In genomic region chrX:40933132-40934078, GRCh38 we compare ENCODE assay signal across 8 cellular contexts.
DNase-seq lines count a peak whose midpoint lies in the region; ATAC-seq and TF ChIP-seq lines count a peak whose summit lies in the region.

No MANE protein-coding gene starts in this region.

- no peaks in the 10 kb centered on the region for H3K36me3 ChIP-seq in sigmoid colon

- intact Hi-C loops in sigmoid colon (cut with DNase I): loop anchor here (2.0 kb wide), 1 partner anchor 151 kb away; the partner anchor contains the start of gene USP9X

- no peak for TF ChIP-seq CTCF in NB4 (IDR thresholded peaks at IDR 0.05; ENCODE audit: low read depth, low read length)
- TF ChIP-seq CTCF in glutamatergic neuron (IDR thresholded peaks at IDR 0.05; ENCODE audit: partially characterized antibody, unreplicated experiment): no peak
- TF ChIP-seq CTCF in sigmoid colon (IDR thresholded peaks at IDR 0.05): no peak

- peak overlapping the region; percentile 78 for H3K4me3 Mint-ChIP-seq in activated T-cell treated with anti-CD3 and anti-CD28 coated beads, Interleukin-2, amount 50 U/mL, for 4 hours
- peak overlapping the region; percentile 38 for H3K4me3 Mint-ChIP-seq in glutamatergic neuron (ENCODE audit: unreplicated experiment)

- peaks cover under 1% of the 10 kb centered on the region for H3K9me3 Mint-ChIP-seq in activated T-cell treated with anti-CD3 and anti-CD28 coated beads, Interleukin-2, amount 50 U/mL, for 4 hours
- H3K9me3 Mint-ChIP-seq in glutamatergic neuron (ENCODE audit: unreplicated experiment): peaks cover 4% of the 10 kb centered on the region

- no peaks in the 10 kb centered on the region for H3K9me3 ChIP-seq in sigmoid colon

- no peaks in the 10 kb centered on the region for H3K27me3 ChIP-seq in sigmoid colon

- no peaks in the 10 kb centered on the region for H3K36me3 Mint-ChIP-seq in activated T-cell treated with anti-CD3 and anti-CD28 coated beads, Interleukin-2, amount 50 U/mL, for 4 hours (ENCODE audit: insufficient read depth)
- H3K36me3 Mint-ChIP-seq in glutamatergic neuron (ENCODE audit: unreplicated experiment): no peaks in the 10 kb centered on the region

- H3K27ac Mint-ChIP-seq in glutamatergic neuron (ENCODE audit: unreplicated experiment): peak overlapping the region; percentile 59

- peak; percentile 4 for DNase-seq in DMS79 treated with DMSO at 0.1 percent for 48 hours (lab: John Stamatoyannopoulos, UW)
- peak; percentile 25 for DNase-seq in NB4 (ENCODE audit: low read depth)
- no peak for DNase-seq in activated T-cell treated with anti-CD3 and anti-CD28 coated beads, Interleukin-2, amount 50 U/mL, for 4 hours
- no peak for DNase-seq in glutamatergic neuron
- DNase-seq in sigmoid colon: no peak
- no peak for DNase-seq in NCI-H1436 (lab: John Stamatoyannopoulos, UW)
- DNase-seq in HPDE6-E6E7 (ENCODE audit: extremely low spot score): no peak
- DNase-seq in activated CD8-positive, alpha-beta memory T cell treated with anti-CD3 and anti-CD28 coated beads for 24 hours: no peak

- TF ChIP-seq POLR2A in NB4 (IDR thresholded peaks at IDR 0.05; ENCODE audit: extremely low read depth, insufficient read length): no peak
- TF ChIP-seq POLR2A in sigmoid colon (IDR thresholded peaks at IDR 0.05): no peak

- ATAC-seq in activated T-cell treated with anti-CD3 and anti-CD28 coated beads, Interleukin-2, amount 50 U/mL, for 4 hours: peak; percentile 62 to 69

- H3K4me3 ChIP-seq in NB4 (ENCODE audit: low read depth, low read length) (no peak overlapping the region), sigmoid colon (peak overlapping the region in 3 of 4 donors; percentile 12 to 28 (median 20))

- peaks cover 0 to 8% (median 0%) of the 10 kb centered on the region in 4 donors for H3K4me1 ChIP-seq in sigmoid colon

- peak overlapping the region; percentile 44 to 76 (median 65) for H3K27ac ChIP-seq in sigmoid colon

- peaks cover 21% of the 10 kb centered on the region for H3K4me1 Mint-ChIP-seq in activated T-cell treated with anti-CD3 and anti-CD28 coated beads, Interleukin-2, amount 50 U/mL, for 4 hours (ENCODE audit: low read depth)
- H3K4me1 Mint-ChIP-seq in glutamatergic neuron (ENCODE audit: low read depth, unreplicated experiment): peaks cover 5% of the 10 kb centered on the region

- no peaks in the 10 kb centered on the region for H3K27me3 Mint-ChIP-seq in activated T-cell treated with anti-CD3 and anti-CD28 coated beads, Interleukin-2, amount 50 U/mL, for 4 hours (ENCODE audit: low read depth)
- H3K27me3 Mint-ChIP-seq in glutamatergic neuron (ENCODE audit: unreplicated experiment): peaks cover 2% of the 10 kb centered on the region

- no peak for TF ChIP-seq EP300 in sigmoid colon (IDR thresholded peaks at IDR 0.05)

- WGBS in sigmoid colon, 2 donors: 16 to 30% methylated on average over 11 of the region's 11 CpGs

Comparison
In these comparisons a context has a peak if more than half of its experiments do, and no peak if none do; other contexts are left out.
1. DNase-seq: peak in DMS79 treated with DMSO at 0.1 percent for 48 hours (single experiment) and NB4 (single experiment); none in activated T-cell treated with anti-CD3 and anti-CD28 coated beads, Interleukin-2, amount 50 U/mL, for 4 hours (single experiment), glutamatergic neuron (single experiment), sigmoid colon (single experiment), NCI-H1436 (single experiment), HPDE6-E6E7 (single experiment) and activated CD8-positive, alpha-beta memory T cell treated with anti-CD3 and anti-CD28 coated beads for 24 hours (single experiment).